8 cellular contexts compared by ENCODE assay signal in genomic region chr11:70567680-70568503, GRCh38.
DNase-seq lines count a peak whose midpoint lies in the region; ATAC-seq, FAIRE-seq and TF ChIP-seq lines count a peak whose summit lies in the region.

No MANE protein-coding gene starts in this region.

- H3K4me2 ChIP-seq in hepatocyte (peak overlapping the region; percentile 76), skeletal muscle satellite cell (ENCODE audit: low read length) (peak overlapping the region; percentile 82)

- H3K4me3 ChIP-seq in ascending aorta (peak overlapping the region; percentile 48 to 64), hepatocyte (peak overlapping the region; percentile 7), skeletal muscle satellite cell (ENCODE audit: low read length) (peak overlapping the region; percentile 62)

- peak; percentile 48 for TF ChIP-seq POLR2A in H54 (IDR thresholded peaks at IDR 0.05; ENCODE audit: low read depth, low read length)

- 49% methylated on average over 26 of the region's 26 CpGs for WGBS in hepatocyte (ENCODE audit: low lambda C conversion rate, missing lambda C conversion rate)

- no peaks in the 10 kb centered on the region for H3K79me2 ChIP-seq in hepatocyte

- no peak for FAIRE-seq in H54 (lab: Jason Lieb, UNC)

- TF ChIP-seq CTCF in ascending aorta (IDR thresholded peaks at IDR 0.05) (no peak), hepatocyte (IDR thresholded peaks at IDR 0.05; ENCODE audit: poor library complexity) (no peak)

- peak overlapping the region; percentile 50 to 70 for H3K27ac ChIP-seq in ascending aorta
- H3K27ac ChIP-seq in hepatocyte = peak overlapping the region; percentile 77

- intact Hi-C loops in ascending aorta (cut with DNase I) = no loop called here

- peaks cover 3 to 4% of the 10 kb centered on the region in 2 donors for H3K4me1 ChIP-seq in ascending aorta
- peaks cover 5% of the 10 kb centered on the region for H3K4me1 ChIP-seq in hepatocyte (ENCODE audit: insufficient read depth)
- H3K4me1 ChIP-seq in skeletal muscle satellite cell (ENCODE audit: control insufficient read depth, insufficient read depth, low read length) = peaks cover 11% of the 10 kb centered on the region

- H3K27me3 ChIP-seq in ascending aorta (no peaks in the 10 kb centered on the region), hepatocyte (no peaks in the 10 kb centered on the region), skeletal muscle satellite cell (ENCODE audit: control insufficient read depth, insufficient read depth, low read length) (no peaks in the 10 kb centered on the region)

- DNase-seq in H54 (ENCODE audit: insufficient read length, low spot score) (peak; percentile 57), ascending aorta (ENCODE audit: low spot score in 2 of 2) (no peak), hepatocyte (ENCODE audit: low spot score) (peak; percentile 61), NCI-H1930 (lab: John Stamatoyannopoulos, UW) (no peak)
- DNase-seq in activated CD4-positive, alpha-beta T cell treated with anti-CD3 and anti-CD28 coated beads, Interleukin-2, amount 50 U/mL, for 4 hours = no peak

- H4K20me1 ChIP-seq in hepatocyte (ENCODE audit: insufficient read depth, poor library complexity, severe bottlenecking) = no peaks in the 10 kb centered on the region

- H3K36me3 ChIP-seq in ascending aorta (no peaks in the 10 kb centered on the region), hepatocyte (replicated peaks; ENCODE audit: insufficient read depth, low read depth) (no peaks in the 10 kb centered on the region), skeletal muscle satellite cell (ENCODE audit: insufficient read depth, low read length) (no peaks in the 10 kb centered on the region)

- no peak for ATAC-seq in HG03432 (IDR thresholded peaks at IDR 0.05; ENCODE audit: unreplicated experiment)
- no peak for ATAC-seq in HG03469 (IDR thresholded peaks at IDR 0.05; ENCODE audit: unreplicated experiment)

- H2AFZ ChIP-seq in hepatocyte = peak overlapping the region; percentile 14

- H3K9me3 ChIP-seq in ascending aorta (no peaks in the 10 kb centered on the region), hepatocyte (ENCODE audit: low read depth) (no peaks in the 10 kb centered on the region), skeletal muscle satellite cell (replicated peaks; ENCODE audit: low read length) (no peaks in the 10 kb centered on the region)

- peak overlapping the region; percentile 74 for H3K9ac ChIP-seq in skeletal muscle satellite cell (ENCODE audit: low read depth, low read length)

- H3K9me2 ChIP-seq in hepatocyte (replicated peaks; ENCODE audit: insufficient read depth) = no peaks in the 10 kb centered on the region

Comparison
In these comparisons a context has a peak if more than half of its experiments do, and no peak if none do; other contexts are left out.
1. DNase-seq: peak in H54 (single experiment) and hepatocyte (single experiment); none in ascending aorta (0 of 2), NCI-H1930 (0 of 2) and activated CD4-positive, alpha-beta T cell treated with anti-CD3 and anti-CD28 coated beads, Interleukin-2, amount 50 U/mL, for 4 hours (0 of 2).
2. H3K4me3 ChIP-seq: peak in every context shown above with its lines; median percentile 62 in skeletal muscle satellite cell; 56 in ascending aorta; 7 in hepatocyte.